1 cellular context compared by ENCODE assay signal in the genomic region with DNA sequence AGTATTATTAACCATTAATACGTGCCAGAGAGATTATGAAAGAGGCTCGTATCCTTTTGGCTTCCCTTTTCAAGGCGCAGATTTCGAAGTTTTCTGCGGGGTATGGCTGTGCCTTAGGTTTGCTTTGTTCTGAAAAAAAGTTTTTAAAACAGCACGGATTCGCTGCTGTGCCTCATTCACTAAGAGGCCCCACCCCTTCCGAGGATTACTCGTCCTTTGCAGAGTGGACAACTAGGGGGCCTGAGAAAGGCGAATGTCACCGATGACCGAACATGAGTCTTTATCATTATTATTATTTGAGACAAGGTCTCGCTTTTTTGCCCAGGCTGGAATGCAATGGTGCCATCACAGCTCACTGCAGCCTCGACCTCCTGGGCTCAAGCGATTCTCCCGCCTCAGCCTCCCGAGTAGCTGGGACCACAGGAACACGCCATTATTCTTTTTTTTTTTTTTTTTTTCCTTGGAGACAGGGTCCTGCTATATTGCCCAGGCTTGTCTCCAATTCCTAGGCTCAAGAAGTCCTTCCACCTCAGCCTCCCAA.
TF ChIP-seq lines count a peak whose summit lies in the region.

No MANE protein-coding gene starts in this region.

TF ChIP-seq in K562, 482 proteins besides CTCF, POLR2A, EP300 and RAD21 (continues in another document):
- peak; percentile 14 for TF ChIP-seq TBP (optimal IDR thresholded peaks at IDR 0.05; ENCODE audit: low read depth, low read length)
- no peak for TF ChIP-seq JUNB (CRISPR knock-in tag; conservative IDR thresholded peaks at IDR 0.05)
- TF ChIP-seq JUND (IDR thresholded peaks at IDR 0.05; ENCODE audit: borderline replicate concordance, low read depth, low read length), result 0 out of 2 replicates have a peak, but pooled peaks have one; percentile 23
- TF ChIP-seq JUND (tag; IDR thresholded peaks at IDR 0.05; ENCODE audit: borderline replicate concordance, low read depth, low read length), result no peak
- TF ChIP-seq SMARCB1 (IDR thresholded peaks at IDR 0.05; ENCODE audit: insufficient read length, low read depth), result no peak
- TF ChIP-seq ZNF589 (CRISPR knock-in tag; IDR thresholded peaks at IDR 0.05; ENCODE audit: low read depth), result 0 out of 2 replicates have a peak, but pooled peaks have one; percentile 1
- no peak for TF ChIP-seq PHTF2 (CRISPR knock-in tag; IDR thresholded peaks at IDR 0.05)
- TF ChIP-seq ZKSCAN8 (CRISPR knock-in tag; IDR thresholded peaks at IDR 0.05), result 0 out of 2 replicates have a peak, but pooled peaks have one; percentile 11
- TF ChIP-seq MLLT1 (IDR thresholded peaks at IDR 0.05), result peak; percentile 3 to 70; a peak in 1 of 4 replicates
- no peak for TF ChIP-seq ZNF41 (CRISPR knock-in tag; conservative IDR thresholded peaks at IDR 0.05)
- no peak for TF ChIP-seq DNMT1 (IDR thresholded peaks at IDR 0.05)
- TF ChIP-seq CTCFL (IDR thresholded peaks at IDR 0.05; ENCODE audit: borderline replicate concordance, insufficient read depth, low read depth, low read length, poor library complexity, severe bottlenecking), result peak; percentile 2
- no peak for TF ChIP-seq PHB2 (IDR thresholded peaks at IDR 0.05; ENCODE audit: low read depth)
- 0 out of 2 replicates have a peak, but pooled peaks have one; percentile 6 for TF ChIP-seq ZBTB17 (CRISPR knock-in tag; IDR thresholded peaks at IDR 0.05)
- TF ChIP-seq HMBOX1 (IDR thresholded peaks at IDR 0.05), result no peak
- no peak for TF ChIP-seq ZNF197 (CRISPR knock-in tag; IDR thresholded peaks at IDR 0.05; ENCODE audit: low read depth)
- TF ChIP-seq POLR3G (IDR thresholded peaks at IDR 0.05; ENCODE audit: extremely low read depth, insufficient read length, insufficient replicate concordance), result no peak
- TF ChIP-seq ZNF384 (IDR thresholded peaks at IDR 0.05; ENCODE audit: low read depth, low read length), result peak; percentile 54
- TF ChIP-seq ZNF584 (CRISPR knock-in tag; IDR thresholded peaks at IDR 0.05; ENCODE audit: low read depth), result no peak
- peak; percentile 1 for TF ChIP-seq CHD1 (IDR thresholded peaks at IDR 0.05; ENCODE audit: low read length)
- TF ChIP-seq STAT5B (CRISPR knock-in tag; IDR thresholded peaks at IDR 0.05), result no peak
- TF ChIP-seq HIVEP1 (CRISPR knock-in tag; IDR thresholded peaks at IDR 0.05), result no peak
- TF ChIP-seq TRIM28 (IDR thresholded peaks at IDR 0.05), result no peak
- TF ChIP-seq, protein P1, sequence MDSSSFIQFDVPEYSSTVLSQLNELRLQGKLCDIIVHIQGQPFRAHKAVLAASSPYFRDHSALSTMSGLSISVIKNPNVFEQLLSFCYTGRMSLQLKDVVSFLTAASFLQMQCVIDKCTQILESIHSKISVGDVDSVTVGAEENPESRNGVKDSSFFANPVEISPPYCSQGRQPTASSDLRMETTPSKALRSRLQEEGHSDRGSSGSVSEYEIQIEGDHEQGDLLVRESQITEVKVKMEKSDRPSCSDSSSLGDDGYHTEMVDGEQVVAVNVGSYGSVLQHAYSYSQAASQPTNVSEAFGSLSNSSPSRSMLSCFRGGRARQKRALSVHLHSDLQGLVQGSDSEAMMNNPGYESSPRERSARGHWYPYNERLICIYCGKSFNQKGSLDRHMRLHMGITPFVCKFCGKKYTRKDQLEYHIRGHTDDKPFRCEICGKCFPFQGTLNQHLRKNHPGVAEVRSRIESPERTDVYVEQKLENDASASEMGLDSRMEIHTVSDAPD (CRISPR knock-in tag; IDR thresholded peaks at IDR 0.05), result no peak
- no peak for TF ChIP-seq TBL1XR1 (IDR thresholded peaks at IDR 0.05; ENCODE audit: low read length in 2 of 2)
- no peak for TF ChIP-seq NCOA1 (IDR thresholded peaks at IDR 0.05; ENCODE audit: low read depth)
- no peak for TF ChIP-seq ZNF175 (CRISPR knock-in tag; IDR thresholded peaks at IDR 0.05; ENCODE audit: low read depth)
- TF ChIP-seq ZNF830 (CRISPR knock-in tag; IDR thresholded peaks at IDR 0.05), result no peak
- TF ChIP-seq CBFB (CRISPR knock-in tag; IDR thresholded peaks at IDR 0.05), result no peak
- TF ChIP-seq DDX20 (tag; IDR thresholded peaks at IDR 0.05; ENCODE audit: low read depth), result no peak
- TF ChIP-seq CBFA2T2 (conservative IDR thresholded peaks at IDR 0.05), result no peak
- no peak for TF ChIP-seq CCAR2 (IDR thresholded peaks at IDR 0.05; ENCODE audit: low read depth, low read length)
- no peak for TF ChIP-seq SMAD1 (IDR thresholded peaks at IDR 0.05; ENCODE audit: low read depth, low read length, partially characterized antibody)
- no peak for TF ChIP-seq GTF2B (IDR thresholded peaks at IDR 0.05; ENCODE audit: extremely low read depth, insufficient read length)
- TF ChIP-seq ZNF217 (CRISPR knock-in tag; IDR thresholded peaks at IDR 0.05), result no peak
- no peak for TF ChIP-seq SP2 (IDR thresholded peaks at IDR 0.05; ENCODE audit: extremely low read depth, low read depth, low read length, poor library complexity, severe bottlenecking)
- no peak for TF ChIP-seq CEBPB (tag; IDR thresholded peaks at IDR 0.05)
- no peak for TF ChIP-seq ZNF407 (IDR thresholded peaks at IDR 0.05; ENCODE audit: low read depth)
- TF ChIP-seq FOXM1 (IDR thresholded peaks at IDR 0.05; ENCODE audit: low read depth), result peak; percentile 38; the same call in 1 of the 2 replicates
- no peak for TF ChIP-seq FOXM1 (CRISPR knock-in tag; IDR thresholded peaks at IDR 0.05; ENCODE audit: low read depth)
- no peak for TF ChIP-seq TCF15 (CRISPR knock-in tag; IDR thresholded peaks at IDR 0.05)
- no peak for TF ChIP-seq RNF2 (IDR thresholded peaks at IDR 0.05)
- TF ChIP-seq FOSL1 (tag; conservative IDR thresholded peaks at IDR 0.05), result peak; percentile 1; the same call in 1 of the 2 replicates
- 0 out of 2 replicates have a peak, but pooled peaks have one; percentile 9 for TF ChIP-seq PTRF (tag; IDR thresholded peaks at IDR 0.05)
- TF ChIP-seq L3MBTL2 (IDR thresholded peaks at IDR 0.05), result peak; percentile 10; the same call in 1 of the 2 replicates
- no peak for TF ChIP-seq SMARCC2 (IDR thresholded peaks at IDR 0.05; ENCODE audit: low read depth)
